36 cellular contexts compared by ENCODE assay signal in the genomic region with DNA sequence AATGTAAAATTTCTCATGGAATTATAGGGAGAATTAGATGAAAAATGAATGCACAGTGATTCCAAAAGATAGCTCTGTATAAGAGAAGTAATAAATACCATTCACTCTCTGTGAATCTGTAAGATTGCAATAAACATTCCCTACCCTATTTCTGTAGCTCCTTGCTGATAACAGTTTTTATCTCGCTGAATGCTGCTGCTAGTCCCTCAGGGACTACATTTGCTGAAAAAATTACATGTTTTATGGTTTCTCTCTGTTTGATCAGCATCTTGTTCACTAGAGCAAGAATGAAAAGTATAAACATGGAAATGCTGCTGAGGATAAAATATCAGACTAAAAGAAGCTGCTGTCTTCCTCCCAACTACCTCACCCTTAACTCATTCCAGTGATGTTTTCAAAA. TPM values are rescaled to one million over a fixed set of nuclear protein-coding genes. Genes with fewer than 3 reads are reported as not detected.
"Had no signal": no experiment of that assay in that cellular context is flagged by ENCODE, and none has a peak within 500 bp of the region (broad histone marks: within the 10 kb centered on the region; RNA-seq: fewer than 3 reads in every experiment).

No MANE protein-coding gene starts in this region.

- ATAC-seq: activated CD8-positive, alpha-beta memory T cell treated with anti-CD3 and anti-CD28 coated beads, Interleukin-2, amount 10 ng/mL, durations not matched to agents 7 days and 5 days; activated naive CD8-positive, alpha-beta T cell treated with anti-CD3 and anti-CD28 coated beads, Interleukin-2, amount 50 U/mL, for 24 hours; PC-3 had no signal

- H3K4me1 Mint-ChIP-seq: activated CD4-positive, alpha-beta T cell treated with anti-CD3 and anti-CD28 coated beads, Interleukin-2, amount 10 ng/mL, durations not matched to agents 24 days and 14 days; activated CD8-positive, alpha-beta memory T cell treated with anti-CD3 and anti-CD28 coated beads, Interleukin-2, amount 10 ng/mL, durations not matched to agents 7 days and 5 days; activated naive CD4-positive, alpha-beta T cell treated with anti-CD3 and anti-CD28 coated beads, Interleukin-2, amount 10 ng/mL, durations not matched to agents 7 days and 5 days; activated naive CD8-positive, alpha-beta T cell treated with anti-CD3 and anti-CD28 coated beads, Interleukin-2, amount 50 U/mL, for 24 hours had no signal

- H3K4me3 Mint-ChIP-seq: activated CD4-positive, alpha-beta T cell treated with anti-CD3 and anti-CD28 coated beads, Interleukin-2, amount 10 ng/mL, durations not matched to agents 24 days and 14 days; activated CD8-positive, alpha-beta memory T cell treated with anti-CD3 and anti-CD28 coated beads, Interleukin-2, amount 10 ng/mL, durations not matched to agents 7 days and 5 days; activated naive CD4-positive, alpha-beta T cell treated with anti-CD3 and anti-CD28 coated beads, Interleukin-2, amount 10 ng/mL, durations not matched to agents 7 days and 5 days; activated naive CD8-positive, alpha-beta T cell; activated naive CD8-positive, alpha-beta T cell treated with anti-CD3 and anti-CD28 coated beads, Interleukin-2, amount 50 U/mL, for 24 hours had no signal

- H3K9me3 ChIP-seq: Peyer's patch, SJSA1 had no signal

- H3K27ac ChIP-seq: Peyer's patch, SJSA1 had no signal

- H3K36me3 ChIP-seq: Peyer's patch, SJSA1 had no signal

- DNase-seq: activated CD4-positive, alpha-beta T cell treated with anti-CD3 and anti-CD28 coated beads, Interleukin-2, amount 10 ng/mL, durations not matched to agents 24 days and 14 days; activated CD4-positive, alpha-beta T cell treated with anti-CD3 and anti-CD28 coated beads, Interleukin-2, amount 50 U/mL, for 48 hours; activated CD8-positive, alpha-beta memory T cell treated with anti-CD3 and anti-CD28 coated beads, Interleukin-2, amount 10 ng/mL, durations not matched to agents 7 days and 5 days; activated CD8-positive, alpha-beta memory T cell treated with anti-CD3 and anti-CD28 coated beads, Interleukin-2, amount 50 U/mL, for 48 hours; activated effector memory CD4-positive, alpha-beta T cell treated with Interleukin-2 at 50 U/mL for 16 hours; activated naive CD4-positive, alpha-beta T cell treated with anti-CD3 and anti-CD28 coated beads, Interleukin-2, amount 10 ng/mL, durations not matched to agents 7 days and 5 days; activated naive CD8-positive, alpha-beta T cell treated with anti-CD3 and anti-CD28 coated beads, Interleukin-2, amount 50 U/mL, for 24 hours; activated T-cell treated with anti-CD3 and anti-CD28 coated beads, Interleukin-2, amount 50 U/mL, for 48 hours; anterior cingulate cortex; caudate nucleus; cerebellar nuclear complex; Karpas-422; KBM-7; NCI-H1105; NCI-H1417 treated with DMSO at 0.1 percent for 48 hours; NCI-H187 treated with DMSO at 0.1 percent for 48 hours; NCI-H2081; NCI-H2171 treated with DMSO at 0.1 percent for 48 hours; NCI-H2227 treated with DMSO at 0.1 percent for 48 hours; NCI-H446; NCI-H510A treated with DMSO at 0.1 percent for 48 hours; NCI-H526 treated with DMSO at 0.1 percent for 48 hours; NCI-H82; NK-92 treated with Interleukin-12 subunit alpha and Interleukin-12 subunit beta, amount 100 ng/mL, for 24 hours; PC-3; Peyer's patch; RPMI8226; SHP77 treated with DMSO at 0.1 percent for 48 hours; T1000 had no signal

- H3K27me3 ChIP-seq: Peyer's patch, SJSA1 had no signal

- H3K4me3 ChIP-seq: Peyer's patch, SJSA1 had no signal

- H3K27ac Mint-ChIP-seq: activated CD4-positive, alpha-beta T cell treated with anti-CD3 and anti-CD28 coated beads, Interleukin-2, amount 10 ng/mL, durations not matched to agents 24 days and 14 days; activated CD8-positive, alpha-beta memory T cell treated with anti-CD3 and anti-CD28 coated beads, Interleukin-2, amount 10 ng/mL, durations not matched to agents 7 days and 5 days; activated naive CD4-positive, alpha-beta T cell treated with anti-CD3 and anti-CD28 coated beads, Interleukin-2, amount 10 ng/mL, durations not matched to agents 7 days and 5 days; activated naive CD8-positive, alpha-beta T cell; activated naive CD8-positive, alpha-beta T cell treated with anti-CD3 and anti-CD28 coated beads, Interleukin-2, amount 50 U/mL, for 24 hours had no signal

- H3K4me1 ChIP-seq: Peyer's patch, SJSA1 had no signal

- H3K36me3 Mint-ChIP-seq: activated CD8-positive, alpha-beta memory T cell treated with anti-CD3 and anti-CD28 coated beads, Interleukin-2, amount 10 ng/mL, durations not matched to agents 7 days and 5 days; activated naive CD4-positive, alpha-beta T cell treated with anti-CD3 and anti-CD28 coated beads, Interleukin-2, amount 10 ng/mL, durations not matched to agents 7 days and 5 days; activated naive CD8-positive, alpha-beta T cell; brain had no signal

- H3K27me3 Mint-ChIP-seq: activated CD4-positive, alpha-beta T cell treated with anti-CD3 and anti-CD28 coated beads, Interleukin-2, amount 10 ng/mL, durations not matched to agents 24 days and 14 days; activated CD8-positive, alpha-beta memory T cell treated with anti-CD3 and anti-CD28 coated beads, Interleukin-2, amount 10 ng/mL, durations not matched to agents 7 days and 5 days; activated naive CD4-positive, alpha-beta T cell treated with anti-CD3 and anti-CD28 coated beads, Interleukin-2, amount 10 ng/mL, durations not matched to agents 7 days and 5 days; activated naive CD8-positive, alpha-beta T cell; activated naive CD8-positive, alpha-beta T cell treated with anti-CD3 and anti-CD28 coated beads, Interleukin-2, amount 50 U/mL, for 24 hours had no signal

- H3K9me3 Mint-ChIP-seq: activated CD4-positive, alpha-beta T cell treated with anti-CD3 and anti-CD28 coated beads, Interleukin-2, amount 10 ng/mL, durations not matched to agents 24 days and 14 days; brain had no signal

RNA-seq across cellular contexts. Expression of a gene that starts 44.3 kb away (rescaled TPM):
- total RNA-seq: activated CD4-positive, alpha-beta T cell treated with anti-CD3 and anti-CD28 coated beads, Interleukin-2, amount 10 ng/mL, durations not matched to agents 24 days and 14 days; activated CD8-positive, alpha-beta memory T cell treated with anti-CD3 and anti-CD28 coated beads, Interleukin-2, amount 10 ng/mL, durations not matched to agents 7 days and 5 days; bronchial epithelial cell; MCF 10A; T-helper 1 cell treated with Interleukin-12 subunit alpha and Interleukin-12 subunit beta and Interleukin-4 antibody, amounts not matched to agents 30 ng/mL and 1 ng/mL, for 36 hours; T-helper 2 cell treated with Interferon-gamma antibody and Interleukin-4, amounts not matched to agents 100 ng/mL and 5 ng/mL, for 36 hours had no signal
